Comparison of ENCODE assay signal across 8 cellular contexts in genomic region chr19:13023666-13024065, GRCh38. TPM values are rescaled to one million over a fixed set of nuclear protein-coding genes. Genes with fewer than 3 reads are reported as not detected.
DNase-seq lines count a peak whose midpoint lies in the region; ATAC-seq and TF ChIP-seq lines count a peak whose summit lies in the region.

No MANE protein-coding gene starts in this region.

- H3F3A ChIP-seq in PC-3 (ENCODE audit: low read length, unreplicated experiment): peaks cover 5% of the 10 kb centered on the region
- H3F3A ChIP-seq in smooth muscle cell (ENCODE audit: low read depth): no peaks in the 10 kb centered on the region

- H3K4me1 ChIP-seq in PC-3 (ENCODE audit: insufficient read depth, low read length) (peaks cover 60% of the 10 kb centered on the region), smooth muscle cell (ENCODE audit: low read depth) (peaks cover 19% of the 10 kb centered on the region)

- H3K9ac ChIP-seq in PC-3 (ENCODE audit: low read length) (peak overlapping the region; percentile 72), smooth muscle cell (ENCODE audit: low read depth) (no peak overlapping the region)

- H3K9me2 ChIP-seq in PC-3 (replicated peaks; ENCODE audit: low read length): no peaks in the 10 kb centered on the region

- no peaks in the 10 kb centered on the region for H4K20me1 ChIP-seq in PC-3 (ENCODE audit: low read length)
- peaks cover 64% of the 10 kb centered on the region for H4K20me1 ChIP-seq in smooth muscle cell (ENCODE audit: low read depth)

- peaks cover 6% of the 10 kb centered on the region; the same call in 1 of the 2 replicates for H3K36me3 ChIP-seq in PC-3 (ENCODE audit: low read depth, low read length)
- no peaks in the 10 kb centered on the region for H3K36me3 ChIP-seq in smooth muscle cell (ENCODE audit: low read depth)

- no peaks in the 10 kb centered on the region for H3K9me3 ChIP-seq in PC-3 (ENCODE audit: low read length)
- no peaks in the 10 kb centered on the region for H3K9me3 ChIP-seq in smooth muscle cell (replicated peaks; ENCODE audit: low read depth)

- ATAC-seq in PC-3: no peak
- no peak for ATAC-seq in HG03045 (IDR thresholded peaks at IDR 0.05; ENCODE audit: unreplicated experiment)

- H3K79me2 ChIP-seq in PC-3 (ENCODE audit: low read length) (peaks cover 93% of the 10 kb centered on the region), smooth muscle cell (ENCODE audit: low read depth) (no peaks in the 10 kb centered on the region)

- H3K27me3 ChIP-seq in PC-3 (ENCODE audit: low read length): no peaks in the 10 kb centered on the region
- peaks cover 100% of the 10 kb centered on the region for H3K27me3 ChIP-seq in smooth muscle cell (ENCODE audit: low read depth)

- H3K27ac ChIP-seq in PC-3 (ENCODE audit: low read length) (peak overlapping the region; percentile 68), smooth muscle cell (ENCODE audit: low read depth) (no peak overlapping the region)

- DNase-seq in DMS53 (lab: John Stamatoyannopoulos, UW) (peak; percentile 26), DMS53 treated with DMSO at 0.1 percent for 48 hours (lab: John Stamatoyannopoulos, UW; ENCODE audit: unreplicated experiment) (no peak), PC-3 (peak; percentile 28), epithelial cell of esophagus (ENCODE audit: low read depth) (no peak), smooth muscle cell (lab: John Stamatoyannopoulos, UW; ENCODE audit: unreplicated experiment) (no peak), NCI-H226 (no peak)
- DNase-seq in stimulated activated naive CD4-positive, alpha-beta T cell (lab: John Stamatoyannopoulos, UW): no peak

- H2AFZ ChIP-seq in PC-3 (ENCODE audit: low read length) (peak overlapping the region; percentile 67; the same call in 1 of the 2 replicates), smooth muscle cell (ENCODE audit: low read depth) (no peak overlapping the region)

- POLR2A ChIA-PET in PC-3 (lab: Charles Lee; ENCODE audit: unreplicated experiment): interaction anchor here (0.6 to 0.7 kb wide), 2 partner anchors 10 to 38 kb away, joined by 9 to 33 read pairs; no protein-coding TSS in a partner anchor

- intact Hi-C loops in PC-3 (cut with micrococcal nuclease): no loop called here

- 4% methylated on average over 3 of the region's 8 CpGs for WGBS in smooth muscle cell (ENCODE audit: low lambda C conversion rate)

- H3K4me2 ChIP-seq in PC-3 (ENCODE audit: low read length) (peak overlapping the region; percentile 89), smooth muscle cell (peak overlapping the region; percentile 83)

- H3K4me3 ChIP-seq in PC-3 (ENCODE audit: low read length): peak overlapping the region; percentile 82
- H3K4me3 ChIP-seq in epithelial cell of esophagus (ENCODE audit: low read length): peak overlapping the region; percentile 46
- peak overlapping the region; percentile 45 for H3K4me3 ChIP-seq in smooth muscle cell

- TF ChIP-seq CTCF in PC-3 (conservative IDR thresholded peaks at IDR 0.05; ENCODE audit: low read depth, low read length): no peak
- TF ChIP-seq CTCF in epithelial cell of esophagus (IDR thresholded peaks at IDR 0.05; ENCODE audit: insufficient read depth, low read depth, low read length, missing control alignments): no peak
- TF ChIP-seq CTCF in smooth muscle cell (IDR thresholded peaks at IDR 0.05; ENCODE audit: borderline replicate concordance, insufficient read depth, poor library complexity, severe bottlenecking): no peak

- BruUV-seq in PC-3 (replicated peaks; lab: Mats Ljungman, UMichigan): no TSS peak

- CTCF ChIA-PET in PC-3 (lab: Charles Lee): interaction anchor here (0.6 to 1.0 kb wide), 4 partner anchors 9 to 38 kb away, joined by 3 to 16 read pairs (median 6); no protein-coding TSS in a partner anchor

RNA-seq across cellular contexts. Expression of gene NFIX, which starts 28.4 kb away (rescaled TPM):
- total RNA-seq in PC-3 (2014; rRNA removed) (43.3 and 75.8 TPM in 2 replicates), smooth muscle cell (2.3 TPM in 2 replicates)
- polyA plus RNA-seq in smooth muscle cell: 1.8 and 1.9 TPM in 2 replicates

RNA-seq across cellular contexts. Expression of gene DAND5, which starts 54.3 kb away (rescaled TPM):
- total RNA-seq in PC-3 (2014; rRNA removed) (0.55 and 1.1 TPM in 2 replicates), smooth muscle cell (not detected in 2 replicates)
- 0.18 TPM in 1 of 2 replicates, not detected in the other for polyA plus RNA-seq in smooth muscle cell

Comparison
In these comparisons a context has a peak if more than half of its experiments do, and no peak if none do; other contexts are left out.
1. DNase-seq: peak in DMS53 (single experiment) and PC-3 (single experiment); none in DMS53 treated with DMSO at 0.1 percent for 48 hours (single experiment), epithelial cell of esophagus (single experiment), smooth muscle cell (single experiment), stimulated activated naive CD4-positive, alpha-beta T cell (0 of 6) and NCI-H226 (single experiment).
2. RNA of gene NFIX, which starts 28.4 kb away (total RNA-seq): 43.3 to 75.8 TPM in PC-3; 2.3 TPM in smooth muscle cell; every median in the first group is over 10 times any median in the second.
3. Peak in every context shown above with its lines, with median percentiles within 50 percentile points of each other: H3K4me3 ChIP-seq.